Comparison of ENCODE assay signal across 22 cellular contexts in genomic region chr12:63952980-63953379, GRCh38.
"Had no signal": no experiment of that assay in that cellular context is flagged by ENCODE, and none has a peak within 500 bp of the region (broad histone marks: within the 10 kb centered on the region; RNA-seq: fewer than 3 reads in every experiment).

No MANE protein-coding gene starts in this region.

- H3K4me3 ChIP-seq: MG63, SJCRH30, SK-N-MC had no signal

- H3K27ac ChIP-seq: HL-60, SJCRH30, SK-N-MC had no signal

- H3K9me3 ChIP-seq: MG63, SJCRH30 had no signal

- H3K36me3 ChIP-seq: MG63, SJCRH30 had no signal

- H3K4me1 ChIP-seq: SJCRH30 had no signal

- H3K27me3 ChIP-seq: MG63, SJCRH30 had no signal

- DNase-seq: KBM-7, MG63, NCI-H1092, NCI-H1436, NCI-H1694, NCI-H187 treated with DMSO at 0.1 percent for 48 hours, NCI-H2029 treated with DMSO at 0.1 percent for 48 hours, NCI-H2171 treated with DMSO at 0.1 percent for 48 hours, NCI-H345, NCI-H446 treated with DMSO at 0.1 percent for 48 hours, NCI-H510A treated with DMSO at 0.1 percent for 48 hours, NCI-H69, NCI-H774, PC-3, SHP77 treated with DMSO at 0.1 percent for 48 hours, SJCRH30, T-helper 1 cell, T-helper 17 cell had no signal

- ATAC-seq: Panc1, PC-3, Right ventricle myocardium inferior, T-helper 17 cell had no signal
